Comparison of ENCODE assay signal across 9 cellular contexts in genomic region chr16:1871974-1872635, GRCh38. TPM values are rescaled to one million over a fixed set of nuclear protein-coding genes. Genes with fewer than 3 reads are reported as not detected.
DNase-seq lines count a peak whose midpoint lies in the region; ATAC-seq, FAIRE-seq and TF ChIP-seq lines count a peak whose summit lies in the region.
"Had no signal": no experiment of that assay in that cellular context is flagged by ENCODE, and none has a peak within 500 bp of the region (broad histone marks: within the 10 kb centered on the region; RNA-seq: fewer than 3 reads in every experiment).

Gene MEIOB (minus strand): TSS chr16:1872164. CDS start chr16:1868175, 3,989 bp downstream.

- no peaks in the 10 kb centered on the region for H3K9me3 ChIP-seq in Panc1 (ENCODE audit: control insufficient read depth, insufficient read depth, low read depth, low read length)
- H3K9me3 ChIP-seq in GM12878 (replicated peaks; ENCODE audit: control insufficient read depth, insufficient read depth, low read length) = no peaks in the 10 kb centered on the region
- H3K9me3 ChIP-seq in lower lobe of right lung = no peaks in the 10 kb centered on the region
- H3K9me3 ChIP-seq in prostate gland = no peaks in the 10 kb centered on the region

- H3K27ac ChIP-seq in Panc1 (ENCODE audit: low read length) = peak within 1 kb of the TSS; percentile 81
- no peak within 1 kb of the TSS for H3K27ac ChIP-seq in GM12878 (ENCODE audit: control insufficient read depth, insufficient read depth)
- H3K27ac ChIP-seq in lower lobe of right lung = no peak within 1 kb of the TSS
- H3K27ac ChIP-seq in prostate gland = no peak within 1 kb of the TSS

- peak within 1 kb of the TSS; percentile 82 to 85 for H3K4me3 Mint-ChIP-seq in stimulated activated naive CD8-positive, alpha-beta T cell treated with anti-CD3 and anti-CD28 coated beads, Interleukin-15, amount 100 ng/mL, for 72 hours

- H3K9ac ChIP-seq in GM12878 (ENCODE audit: control insufficient read depth, insufficient read depth, low read length) = no peak within 1 kb of the TSS

- H3K79me2 ChIP-seq in GM12878 (ENCODE audit: control insufficient read depth, insufficient read depth, low read length) = no peaks in the 10 kb centered on the region

- SMC1A ChIA-PET in GM12878 (lab: Charles Lee; ENCODE audit: uncharacterized antibody, unreplicated experiment) = no interaction called here

- POLR2A ChIA-PET in Panc1 (lab: Charles Lee) = no interaction called here
- POLR2A ChIA-PET in GM12878 (lab: Charles Lee) = no interaction called here

- in situ Hi-C loops in Panc1 (cut with HindIII; ENCODE audit: low pct_unique_long_range_greater_than_20kb, low sequenced_read_pairs) = no loop called here
- in situ Hi-C loops in GM12878 (cut with MboI) = no loop called here

- no peak for ATAC-seq in Panc1
- no peak for ATAC-seq in GM12878
- ATAC-seq in lower lobe of right lung = peak; percentile 71 to 82
- ATAC-seq in stimulated activated naive CD8-positive, alpha-beta T cell treated with anti-CD3 and anti-CD28 coated beads, Interleukin-15, amount 100 ng/mL, for 72 hours = peak; percentile 48
- ATAC-seq in GM18909 (IDR thresholded peaks at IDR 0.05; ENCODE audit: poor library complexity, unreplicated experiment) = no peak

- H3K4me3 ChIP-seq in Panc1 (ENCODE audit: low read depth in 2 of 2, low read length in 2 of 2) (no peak within 1 kb of the TSS; a peak in 2 of 4 replicates), GM12878 (no peak within 1 kb of the TSS), lower lobe of right lung (peak within 1 kb of the TSS; percentile 23), prostate gland (no peak within 1 kb of the TSS)

- FAIRE-seq in GM12878 (lab: Jason Lieb, UNC) = no peak

- DNase-seq in COLO829 (ENCODE audit: low spot score) (peak; percentile 39), Panc1 (ENCODE audit: low read depth, low spot score) (no peak), GM12878 (ENCODE audit: low read depth, low spot score) (no peak), lower lobe of right lung (peak; percentile 56), NCI-H524 treated with DMSO at 0.1 percent for 48 hours (lab: John Stamatoyannopoulos, UW) (no peak), prostate gland (ENCODE audit: low spot score) (no peak)
- DNase-seq in stimulated activated naive CD8-positive, alpha-beta T cell treated with anti-CD3 and anti-CD28 coated beads, Interleukin-15, amount 100 ng/mL, for 72 hours = peak; percentile 27 to 44

- H3K27me3 ChIP-seq in Panc1 (ENCODE audit: control insufficient read depth, insufficient read depth, low read length) (no peaks in the 10 kb centered on the region), GM12878 (replicated peaks in 1 of 2; ENCODE audit: control insufficient read depth in 2 of 2, insufficient read depth in 2 of 2, low read length in 1 of 2) (no peaks in the 10 kb centered on the region), lower lobe of right lung (ENCODE audit: low read depth) (peaks cover 34% of the 10 kb centered on the region), prostate gland (replicated peaks; ENCODE audit: insufficient read depth) (no peaks in the 10 kb centered on the region)

- intact Hi-C loops in Panc1 (cut with micrococcal nuclease; ENCODE audit: unreplicated experiment) (no loop called here), GM12878 (cut with micrococcal nuclease; ENCODE audit: unreplicated experiment) (no loop called here), lower lobe of right lung (cut with DNase I) (no loop called here), prostate gland (cut with DNase I) (no loop called here)

- CTCF ChIA-PET in Panc1 (lab: Charles Lee) = interaction anchor here (0.6 kb wide), 1 partner anchor 26 kb away, joined by 4 read pairs; no protein-coding TSS in a partner anchor
- CTCF ChIA-PET in GM12878 (lab: Yijun Ruan, JAX) = no interaction called here

- H4K20me1 ChIP-seq in GM12878 (ENCODE audit: control insufficient read depth, insufficient read depth) = no peaks in the 10 kb centered on the region

- H3K36me3 ChIP-seq in Panc1 (ENCODE audit: control insufficient read depth, insufficient read depth, low read length) (no peaks in the 10 kb centered on the region), GM12878 (ENCODE audit: control insufficient read depth in 2 of 2, insufficient read depth in 2 of 2, low read length in 1 of 2) (no peaks in the 10 kb centered on the region), lower lobe of right lung (no peaks in the 10 kb centered on the region), prostate gland (no peaks in the 10 kb centered on the region)

- H3K9me3 Mint-ChIP-seq in stimulated activated naive CD8-positive, alpha-beta T cell treated with anti-CD3 and anti-CD28 coated beads, Interleukin-15, amount 100 ng/mL, for 72 hours = peaks cover 0 to 7% of the 10 kb centered on the region in 2 donors

- 67% methylated on average over 49 of the region's 68 CpGs for WGBS in GM12878 (ENCODE audit: insufficient coverage, insufficient replicate concordance, low lambda C conversion rate, missing lambda C conversion rate)
- WGBS in prostate gland = 9% methylated on average over 52 of the region's 68 CpGs

- peaks cover 20% of the 10 kb centered on the region for H3K4me1 ChIP-seq in Panc1 (ENCODE audit: control insufficient read depth, insufficient read depth, low read length)
- peaks cover 8% of the 10 kb centered on the region for H3K4me1 ChIP-seq in GM12878 (ENCODE audit: control insufficient read depth, insufficient read depth, low read length)
- H3K4me1 ChIP-seq in lower lobe of right lung = no peaks in the 10 kb centered on the region
- no peaks in the 10 kb centered on the region for H3K4me1 ChIP-seq in prostate gland (replicated peaks)

- no peak for TF ChIP-seq EP300 in GM12878 (IDR thresholded peaks at IDR 0.05; ENCODE audit: borderline replicate concordance in 1 of 2, control insufficient read depth in 1 of 2, low read depth in 2 of 2, low read length in 2 of 2)

- H2AFZ ChIP-seq in GM12878 (ENCODE audit: control insufficient read depth, low read depth, low read length) = no peak within 1 kb of the TSS

- H3K27me3 Mint-ChIP-seq in stimulated activated naive CD8-positive, alpha-beta T cell treated with anti-CD3 and anti-CD28 coated beads, Interleukin-15, amount 100 ng/mL, for 72 hours = peaks cover 50% of the 10 kb centered on the region

- peaks cover 8% of the 10 kb centered on the region for H3K4me1 Mint-ChIP-seq in stimulated activated naive CD8-positive, alpha-beta T cell treated with anti-CD3 and anti-CD28 coated beads, Interleukin-15, amount 100 ng/mL, for 72 hours

- no peak within 1 kb of the TSS for H3K27ac Mint-ChIP-seq in stimulated activated naive CD8-positive, alpha-beta T cell treated with anti-CD3 and anti-CD28 coated beads, Interleukin-15, amount 100 ng/mL, for 72 hours

- RAD21 ChIA-PET in GM12878 (lab: Charles Lee; ENCODE audit: unreplicated experiment) = no interaction called here

- BruUV-seq in Panc1 (replicated peaks; lab: Mats Ljungman, UMichigan) (no TSS peak), GM12878 (replicated peaks; lab: Mats Ljungman, UMichigan) (no TSS peak)

- no peak for TF ChIP-seq POLR2A in GM12878 (IDR thresholded peaks at IDR 0.05; ENCODE audit: low read depth, low read length)
- no peak for TF ChIP-seq POLR2A in prostate gland (IDR thresholded peaks at IDR 0.05)

- TF ChIP-seq RAD21 in GM12878 (IDR thresholded peaks at IDR 0.05; ENCODE audit: insufficient read depth, low read depth, low read length) = no peak

- H3K4me2 ChIP-seq in GM12878 (ENCODE audit: control insufficient read depth, insufficient read depth) = 0 out of 2 replicates have a peak within 1 kb of the TSS, but pooled peaks have one; percentile 9

- TF ChIP-seq CTCF in Panc1 (IDR thresholded peaks at IDR 0.05) = no peak
- no peak for TF ChIP-seq CTCF in GM12878 (IDR thresholded peaks at IDR 0.05 in 2 of 3, conservative IDR thresholded peaks at IDR 0.05 in 1 of 3; ENCODE audit: control insufficient read depth in 2 of 3, extremely low read depth in 1 of 3, insufficient read depth in 1 of 3, low read depth in 3 of 3, low read length in 3 of 3)
- no peak for TF ChIP-seq CTCF in lower lobe of right lung (IDR thresholded peaks at IDR 0.05)
- no peak for TF ChIP-seq CTCF in prostate gland (IDR thresholded peaks at IDR 0.05)

TF ChIP-seq in GM12878, 131 proteins besides CTCF, POLR2A, EP300 and RAD21 (continues in another document):
- TF ChIP-seq CBFB (IDR thresholded peaks at IDR 0.05; ENCODE audit: low read depth) (no peak), SMC3 (IDR thresholded peaks at IDR 0.05; ENCODE audit: borderline replicate concordance, low read length) (no peak), RCOR1 (conservative IDR thresholded peaks at IDR 0.05; ENCODE audit: low read depth, low read length) (no peak), NFYA (IDR thresholded peaks at IDR 0.05; ENCODE audit: borderline replicate concordance, low read depth, low read length) (no peak), KLF5 (IDR thresholded peaks at IDR 0.05; ENCODE audit: partially characterized antibody) (no peak), SPI1 (IDR thresholded peaks at IDR 0.05; ENCODE audit: borderline replicate concordance, insufficient read depth, low read depth, low read length) (no peak), GATAD2B (conservative IDR thresholded peaks at IDR 0.05; ENCODE audit: low read depth) (no peak), SREBF1 (IDR thresholded peaks at IDR 0.05; ENCODE audit: low read length) (no peak)

RNA-seq across cellular contexts. Expression of gene MEIOB, which starts in this region (rescaled TPM):
- total RNA-seq in Panc1 (2021; ENCODE audit: unreplicated experiment) (not detected), GM12878 (2014; rRNA removed) (0.44 TPM in 1 of 2 replicates, not detected in the other), GM12878 (2014; rRNA removed; fragmentation: Illumina TruSeq; extraction: Trizol) (0.09 TPM in 1 of 2 replicates, not detected in the other), GM12878 (2021) (0.13 TPM in 1 of 2 replicates, not detected in the other), lower lobe of right lung (not detected), prostate gland (10 to 100 TPM in 1 of 2 donors, not detected in 1; 14.4 TPM)
- polyA plus RNA-seq in Panc1 (2012; ENCODE audit: insufficient read length) = not detected
- not detected in 2 replicates for total RNA-seq in GM12878 (2013; cell fraction: nucleolus; rRNA removed)
- polyA plus RNA-seq in GM12878 (2011; ENCODE audit: low read depth) = not detected
- polyA plus RNA-seq in GM12878 (2011; rRNA removed) (0.12 TPM in 1 of 2 replicates, not detected in the other), GM12878 (2014; fragmentation: Illumina TruSeq; extraction: Trizol) (0.04 TPM in 1 of 2 replicates, not detected in the other), GM12878 (2014; fragmentation: Nextera tagmentation; extraction: Ambion mirVana) (under 1 TPM; 0.04 to 0.24 TPM), GM12878 (2014; rRNA removed) (0.26 TPM in 1 of 2 replicates, not detected in the other), GM12878 (2016; fragmentation: Nextera tagmentation; extraction: Ambion mirVana) (not detected)
- not detected in 2 replicates for polyA plus RNA-seq in GM12878 (2011; cell fraction: cytosol; rRNA removed)
- not detected in 2 replicates for polyA plus RNA-seq in GM12878 (2011; cell fraction: nucleus; rRNA removed)
- polyA plus RNA-seq in GM12878 (2012) = not detected in 2 replicates
- polyA minus RNA-seq in GM12878 (2011; rRNA and poly(A)+ RNA removed) = not detected in 2 replicates
- not detected in 2 replicates for polyA minus RNA-seq in GM12878 (2011; cell fraction: cytosol; rRNA and poly(A)+ RNA removed)
- polyA minus RNA-seq in GM12878 (2011; cell fraction: nucleus; rRNA and poly(A)+ RNA removed) = not detected in 2 replicates
- total RNA-seq: subcutaneous adipose tissue had no signal

Comparison
In these comparisons a context has a peak if more than half of its experiments do, and no peak if none do; other contexts are left out.
1. Peak in DNase-seq, ATAC-seq and H3K4me3 ChIP-seq in lower lobe of right lung; RNA of the gene not detected or under 1 TPM.
2. DNase-seq: peak in COLO829 (single experiment) and stimulated activated naive CD8-positive, alpha-beta T cell treated with anti-CD3 and anti-CD28 coated beads, Interleukin-15, amount 100 ng/mL, for 72 hours (2 of 2); none in Panc1 (single experiment), GM12878 (single experiment), NCI-H524 treated with DMSO at 0.1 percent for 48 hours (single experiment) and prostate gland (single experiment).